ENCODE assay signal across 21 cellular contexts in the genomic region with DNA sequence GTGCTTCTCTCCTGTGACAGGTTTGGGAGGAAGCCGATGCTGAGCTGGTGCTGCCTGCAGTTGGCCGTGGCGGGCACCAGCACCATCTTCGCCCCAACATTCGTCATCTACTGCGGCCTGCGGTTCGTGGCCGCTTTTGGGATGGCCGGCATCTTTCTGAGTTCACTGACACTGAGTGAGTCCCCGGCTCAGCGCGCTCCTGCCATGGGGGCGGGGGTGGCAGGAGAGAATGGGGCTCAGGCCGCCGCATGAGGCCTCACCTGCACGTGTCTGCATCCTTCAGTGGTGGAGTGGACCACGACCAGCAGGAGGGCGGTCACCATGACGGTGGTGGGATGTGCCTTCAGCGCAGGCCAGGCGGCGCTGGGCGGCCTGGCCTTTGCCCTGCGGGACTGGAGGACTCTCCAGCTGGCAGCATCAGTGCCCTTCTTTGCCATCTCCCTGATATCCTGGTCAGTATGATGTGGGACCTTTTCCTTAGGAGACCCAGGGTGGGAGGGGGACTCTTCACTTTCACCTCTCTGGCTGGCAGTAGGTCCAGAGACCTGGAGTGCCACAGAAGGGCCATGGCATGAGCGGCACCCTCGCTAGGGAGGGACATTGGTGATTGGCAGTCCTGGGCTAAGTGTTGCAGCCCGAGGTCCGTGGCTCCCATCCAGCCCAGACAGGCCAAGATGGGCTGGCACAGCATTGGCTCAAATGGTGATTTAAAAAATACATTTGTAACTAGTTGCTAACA. TPM values are rescaled to one million over a fixed set of nuclear protein-coding genes. Genes with fewer than 3 reads are reported as not detected.
A peak's percentile ranks its signal among the peaks of the same experiment; 100 is the strongest.
DNase-seq lines count a peak whose midpoint lies in the region; ATAC-seq, FAIRE-seq and TF ChIP-seq lines count a peak whose summit lies in the region.
"Had no signal": no experiment of that assay in that cellular context is flagged by ENCODE, and none has a peak within 500 bp of the region (broad histone marks: within the 10 kb centered on the region; RNA-seq: fewer than 3 reads in every experiment).

No MANE protein-coding gene starts in this region.

- H3K56ac ChIP-seq in H9 (ENCODE audit: insufficient read length, low read depth, low read length): no peak overlapping the region
- H3K56ac ChIP-seq in H1 (replicated peaks; ENCODE audit: insufficient read length, low read depth, low read length): no peak overlapping the region

- TF ChIP-seq RAD21 in H1 (IDR thresholded peaks at IDR 0.05 in 1 of 2, conservative IDR thresholded peaks at IDR 0.05 in 1 of 2; ENCODE audit: low read depth in 2 of 2, low read length in 2 of 2): no peak

- no peak overlapping the region for H3K18ac ChIP-seq in H9 (ENCODE audit: insufficient read length, low read depth, low read length)
- H3K18ac ChIP-seq in H1 (ENCODE audit: extremely low read depth, low read length): no peak overlapping the region

- no peak for TF ChIP-seq CTCF in H9 (conservative IDR thresholded peaks at IDR 0.05)
- TF ChIP-seq CTCF in H1 (IDR thresholded peaks at IDR 0.05; ENCODE audit: control extremely low read depth in 1 of 3, insufficient read depth in 1 of 3, low read depth in 1 of 3, low read length in 3 of 3): no peak
- TF ChIP-seq CTCF in lower lobe of right lung (IDR thresholded peaks at IDR 0.05): no peak
- no peak for TF ChIP-seq CTCF in spleen (IDR thresholded peaks at IDR 0.05 in 8 of 11, conservative IDR thresholded peaks at IDR 0.05 in 3 of 11)

- H3K79me2 ChIP-seq in H9 (ENCODE audit: insufficient read depth, low read length) (no peaks in the 10 kb centered on the region), H1 (ENCODE audit: control insufficient read depth in 1 of 2, insufficient read depth in 2 of 2, low read length in 2 of 2) (no peaks in the 10 kb centered on the region)

- no peaks in the 10 kb centered on the region for H3K36me3 ChIP-seq in H1 (ENCODE audit: control insufficient read depth in 2 of 4, insufficient read depth in 4 of 4, low read length in 3 of 4)
- no peaks in the 10 kb centered on the region for H3K36me3 ChIP-seq in lower lobe of right lung
- H3K36me3 ChIP-seq in spleen: no peaks in the 10 kb centered on the region
- H3K36me3 ChIP-seq: BLaER1 had no signal

- no CpG with 5 or more reads among the region's 29 CpGs for WGBS in H9 (ENCODE audit: extremely low coverage, insufficient read length, low lambda C conversion rate)
- 92% methylated on average over 27 of the region's 29 CpGs; no CpG with 5 or more reads in 1 of the 2 experiments for WGBS in H1 (ENCODE audit: extremely low coverage in 1 of 2, insufficient coverage in 1 of 2, insufficient read length in 1 of 2, insufficient replicate concordance in 2 of 2, low coverage in 1 of 2, low lambda C conversion rate in 2 of 2, missing lambda C conversion rate in 1 of 2), 2 experiments
- WGBS in spleen, 5 donors: 91 to 97% (median 93%) methylated on average over 12 to 29 of the region's 29 CpGs

- peaks cover 6% of the 10 kb centered on the region for H3K27me3 Mint-ChIP-seq in H9 (ENCODE audit: low read depth)

- H3K4ac ChIP-seq in H9 (ENCODE audit: low read depth, low read length) (no peak overlapping the region), H1 (replicated peaks; ENCODE audit: insufficient read length, low read depth, low read length) (no peak overlapping the region)

- H3K23me2 ChIP-seq in H9 (ENCODE audit: insufficient read length, low read depth, low read length, poor library complexity, severe bottlenecking) (peaks cover 5% of the 10 kb centered on the region), H1 (ENCODE audit: low read depth, low read length) (peaks cover 5% of the 10 kb centered on the region; the same call in 1 of the 2 replicates)

- no peak overlapping the region for H3K4me3 ChIP-seq in H1 (ENCODE audit: extremely low read depth in 1 of 4, insufficient read depth in 2 of 4, low read depth in 3 of 4, low read length in 4 of 4)
- H3K4me3 ChIP-seq in lower lobe of right lung: no peak overlapping the region
- H3K4me3 ChIP-seq in spleen: no peak overlapping the region
- H3K4me3 ChIP-seq: BLaER1 had no signal

- no peak overlapping the region for H3T11ph ChIP-seq in H9 (ENCODE audit: low read length)

- H2BK120ac ChIP-seq in H9 (ENCODE audit: low read depth, low read length, poor library complexity, severe bottlenecking): no peak overlapping the region
- H2BK120ac ChIP-seq in H1 (replicated peaks; ENCODE audit: low read depth, low read length): no peak overlapping the region

- H4K20me1 ChIP-seq in H9 (ENCODE audit: control insufficient read depth, insufficient read depth, insufficient read length) (no peaks in the 10 kb centered on the region), H1 (replicated peaks in 1 of 2; ENCODE audit: control insufficient read depth in 1 of 2, insufficient read depth in 2 of 2, low read length in 2 of 2) (peaks cover 0 to 4% of the 10 kb centered on the region in 2 experiments)
- H4K20me1 ChIP-seq: BLaER1 had no signal

- H3K27me3 ChIP-seq in H9 (ENCODE audit: insufficient read depth, low read length) (no peaks in the 10 kb centered on the region), H1 (replicated peaks in 1 of 4; ENCODE audit: control insufficient read depth in 3 of 4, extremely low read depth in 1 of 4, insufficient read depth in 3 of 4, low read length in 3 of 4) (no peaks in the 10 kb centered on the region; a peak in 3 of 7 replicates), lower lobe of right lung (ENCODE audit: low read depth) (peaks cover 4% of the 10 kb centered on the region), spleen (replicated peaks in 1 of 7) (peaks cover 0 to 3% (median 0%) of the 10 kb centered on the region in 7 donors)
- H3K27me3 ChIP-seq: BLaER1 had no signal

- H3K4me2 ChIP-seq in H9 (ENCODE audit: insufficient read depth, insufficient read length, low read length): no peak overlapping the region
- no peak overlapping the region for H3K4me2 ChIP-seq in H1 (ENCODE audit: insufficient read depth in 1 of 2, low read depth in 2 of 2, low read length in 2 of 2)
- H3K4me2 ChIP-seq: BLaER1 had no signal

- intact Hi-C loops in lower lobe of right lung (cut with DNase I) (no loop called here), spleen (cut with DNase I; ENCODE audit: low total_unique reads) (loop anchor here (10.0 kb wide), 1 partner anchor 53 kb away; no protein-coding TSS in a partner anchor)

- no peak overlapping the region for H3K9ac ChIP-seq in H9 (ENCODE audit: extremely low read depth, insufficient read length, low read length)
- H3K9ac ChIP-seq in H1 (replicated peaks in 1 of 4; ENCODE audit: extremely low read depth in 1 of 4, low read depth in 3 of 4, low read length in 3 of 4): no peak overlapping the region
- H3K9ac ChIP-seq: BLaER1 had no signal

- H3K36me3 Mint-ChIP-seq in H9 (ENCODE audit: insufficient read depth in 1 of 3, low read depth in 3 of 3): no peaks in the 10 kb centered on the region; a peak in 1 of 7 replicates
- H3K36me3 Mint-ChIP-seq: CD14-positive monocyte; CD8-positive, alpha-beta T cell had no signal

- TF ChIP-seq EP300 in H1 (IDR thresholded peaks at IDR 0.05; ENCODE audit: borderline replicate concordance in 1 of 2, low read depth in 2 of 2, low read length in 2 of 2): no peak

- H3K9me3 Mint-ChIP-seq in H9: no peaks in the 10 kb centered on the region
- H3K9me3 Mint-ChIP-seq: CD8-positive, alpha-beta T cell had no signal

- no peak overlapping the region for H3K4me3 Mint-ChIP-seq in H9
- H3K4me3 Mint-ChIP-seq: CD14-positive monocyte; CD8-positive, alpha-beta T cell had no signal

- TF ChIP-seq POLR2A in H1 (IDR thresholded peaks at IDR 0.05; ENCODE audit: control extremely low read depth in 1 of 2, low read depth in 2 of 2, low read length in 2 of 2) (no peak), spleen (IDR thresholded peaks at IDR 0.05) (no peak)

- no peak for FAIRE-seq in H1 (lab: Jason Lieb, UNC)
- FAIRE-seq: GM19239 had no signal

- peak overlapping the region in 2 of 3 experiments; percentile 44 to 67; a peak in 2 of 7 replicates for H3K27ac Mint-ChIP-seq in H9
- H3K27ac Mint-ChIP-seq: CD14-positive monocyte; CD8-positive, alpha-beta T cell had no signal

- no peak overlapping the region for H2AFZ ChIP-seq in H9 (ENCODE audit: low read length)
- no peak overlapping the region for H2AFZ ChIP-seq in H1 (ENCODE audit: low read length)

- H2BK5ac ChIP-seq in H9 (ENCODE audit: insufficient read length, low read length): no peak overlapping the region
- H2BK5ac ChIP-seq in H1 (ENCODE audit: low read depth, low read length): no peak overlapping the region

- no peaks in the 10 kb centered on the region for H3K9me3 ChIP-seq in H9 (ENCODE audit: control insufficient read depth, low read depth, low read length)
- no peaks in the 10 kb centered on the region for H3K9me3 ChIP-seq in H1 (ENCODE audit: insufficient read depth in 2 of 2, low read depth in 1 of 2, low read length in 1 of 2)
- H3K9me3 ChIP-seq in lower lobe of right lung: no peaks in the 10 kb centered on the region
- H3K9me3 ChIP-seq in spleen: no peaks in the 10 kb centered on the region
- H3K9me3 ChIP-seq: BLaER1 had no signal

- CTCF ChIA-PET in H1 (lab: Charles Lee; ENCODE audit: partially characterized antibody): interaction anchor here (0.6 to 8.7 kb wide), 2 partner anchors 89 to 713 kb away, joined by 3 to 75 read pairs; no protein-coding TSS in a partner anchor

- H2BK20ac ChIP-seq in H9 (ENCODE audit: low read depth, low read length, poor library complexity, severe bottlenecking) (no peak overlapping the region), H1 (ENCODE audit: low read length) (no peak overlapping the region)

- H4K5ac ChIP-seq in H9 (ENCODE audit: insufficient read length, low read depth, low read length): no peak overlapping the region
- H4K5ac ChIP-seq in H1 (ENCODE audit: insufficient read length, low read depth, low read length): no peak overlapping the region

- DNase-seq in H9: no peak
- DNase-seq in H1 (ENCODE audit: low read depth in 1 of 2, low spot score in 2 of 2): no peak
- peak; percentile 22 for DNase-seq in lower lobe of right lung
- DNase-seq in spleen: peak; percentile 60
- no peak for DNase-seq in RPMI8226
- DNase-seq in NCI-H2171 (lab: John Stamatoyannopoulos, UW): no peak
- no peak for DNase-seq in NOMO-1 treated with DMSO at 0.1 percent for 48 hours (lab: John Stamatoyannopoulos, UW; ENCODE audit: unreplicated experiment)
- DNase-seq: 8988T; Calu3; CD8-positive, alpha-beta T cell; DMS79 treated with DMSO at 0.1 percent for 48 hours; GF-D8; HCEC 1CT had no signal

- POLR2A ChIA-PET in H1 (lab: Charles Lee; ENCODE audit: partially characterized antibody): interaction anchor here (1.2 kb wide), 1 partner anchor 67 kb away, joined by 3 read pairs; no protein-coding TSS in a partner anchor

- peaks cover 7% of the 10 kb centered on the region; the same call in 1 of the 2 replicates for H3K4me1 ChIP-seq in H9 (ENCODE audit: insufficient read depth, low read length)
- peaks cover 0 to 47% (median 31%) of the 10 kb centered on the region in 4 experiments; a peak in 6 of 7 replicates for H3K4me1 ChIP-seq in H1 (replicated peaks in 1 of 4; ENCODE audit: control insufficient read depth in 3 of 4, insufficient read depth in 4 of 4, low read length in 3 of 4)
- no peaks in the 10 kb centered on the region for H3K4me1 ChIP-seq in lower lobe of right lung
- H3K4me1 ChIP-seq in spleen: peaks cover 0 to 18% (median 10%) of the 10 kb centered on the region in 6 donors

- H3K14ac ChIP-seq in H9 (ENCODE audit: insufficient read depth, low read length): no peak overlapping the region; the same call in 1 of the 2 replicates
- H3K14ac ChIP-seq in H1 (ENCODE audit: insufficient read length): no peak overlapping the region

- no peak overlapping the region for H4K91ac ChIP-seq in H9 (ENCODE audit: insufficient read length, low read depth, low read length)
- H4K91ac ChIP-seq in H1 (replicated peaks; ENCODE audit: insufficient read length, low read length): peak overlapping the region; percentile 29

- no peak overlapping the region for H2BK15ac ChIP-seq in H9 (ENCODE audit: low read depth, low read length)
- H2BK15ac ChIP-seq in H1 (ENCODE audit: low read length): peak overlapping the region; percentile 61; the same call in 1 of the 2 replicates

- H3K79me1 ChIP-seq in H9 (ENCODE audit: insufficient read depth, low read depth, low read length, poor library complexity, severe bottlenecking): no peaks in the 10 kb centered on the region
- no peaks in the 10 kb centered on the region for H3K79me1 ChIP-seq in H1 (ENCODE audit: low read depth, low read length)

- H3K27ac ChIP-seq in H9 (ENCODE audit: insufficient read length, low read depth, low read length) (no peak overlapping the region), H1 (ENCODE audit: low read depth, low read length) (no peak overlapping the region), lower lobe of right lung (no peak overlapping the region), spleen (no peak overlapping the region)
- H3K27ac ChIP-seq: BLaER1, HL-60 had no signal

- ATAC-seq in lower lobe of right lung: no peak
- ATAC-seq: CD8-positive, alpha-beta T cell had no signal

- H3K4me1 Mint-ChIP-seq in H9: peaks cover 50 to 54% of the 10 kb centered on the region in 2 experiments
- H3K4me1 Mint-ChIP-seq: CD14-positive monocyte had no signal

- H2AK5ac ChIP-seq in H9 (ENCODE audit: insufficient read length, low read length): no peak overlapping the region
- no peak overlapping the region for H2AK5ac ChIP-seq in H1 (ENCODE audit: low read depth, low read length)

- H4K8ac ChIP-seq in H9 (replicated peaks; ENCODE audit: insufficient read length, low read depth, low read length) (no peak overlapping the region), H1 (ENCODE audit: extremely low read depth, insufficient read depth, low read length) (no peak overlapping the region)

- H3K23ac ChIP-seq in H9 (ENCODE audit: insufficient read length, low read depth, low read length) (no peak overlapping the region), H1 (ENCODE audit: insufficient read length) (no peak overlapping the region)

- H2BK12ac ChIP-seq in H9 (ENCODE audit: insufficient read length, low read depth, low read length) (no peak overlapping the region), H1 (ENCODE audit: low read depth, low read length) (peak overlapping the region; percentile 39; the same call in 1 of the 2 replicates)

RNA-seq across cellular contexts. Expression of a gene that starts 6.4 kb away (rescaled TPM):
- total RNA-seq in H9 (2021) (not detected in 2 replicates), lower lobe of right lung (not detected), spleen (1 to 10 TPM in 1 of 7 donors, under 1 TPM in 4, not detected in 2; 0.27 to 1.5 (median 0.72) TPM)
- total RNA-seq in H1 (2021; fragmentation: NEBNext Ultra II Directional; extraction: Animal tissue kit (Norgen Biotek cat#: 25700)): not detected in 2 replicates
- polyA plus RNA-seq in H1 (2011; rRNA removed) (0.05 TPM in 1 of 2 replicates, not detected in the other), spleen (under 1 TPM; 0.04 to 0.17 (median 0.16) TPM)
- polyA plus RNA-seq in H1 (2011; cell fraction: cytosol; rRNA removed): not detected
- not detected for polyA plus RNA-seq in H1 (2011; cell fraction: nucleus; rRNA removed)
- not detected in 4 replicates for polyA plus RNA-seq in H1 (2012, experiment 1 of 2)
- polyA plus RNA-seq in H1 (2012, experiment 2 of 2): not detected
- polyA plus RNA-seq in H1 (2013, experiment 1 of 2): 0.04 TPM
- not detected for polyA plus RNA-seq in H1 (2013, experiment 2 of 2)
- polyA minus RNA-seq in H1 (2011; rRNA and poly(A)+ RNA removed): not detected in 2 replicates
- polyA minus RNA-seq in H1 (2011; cell fraction: cytosol; rRNA and poly(A)+ RNA removed): not detected
- not detected for polyA minus RNA-seq in H1 (2011; cell fraction: nucleus; rRNA and poly(A)+ RNA removed)
- total RNA-seq: A673; Calu3; CD8-positive, alpha-beta T cell; H4; HT1080 had no signal
- polyA plus RNA-seq: AG04450, CD14-positive monocyte had no signal

RNA-seq across cellular contexts. Expression of a gene that starts 28.9 kb away (rescaled TPM):
- not detected in 2 replicates for total RNA-seq in H9 (2021)
- total RNA-seq in H1 (2021; fragmentation: NEBNext Ultra II Directional; extraction: Animal tissue kit (Norgen Biotek cat#: 25700)): not detected in 2 replicates
- not detected in 2 replicates for polyA plus RNA-seq in H1 (2011; rRNA removed)
- not detected for polyA plus RNA-seq in H1 (2011; cell fraction: cytosol; rRNA removed)
- polyA plus RNA-seq in H1 (2011; cell fraction: nucleus; rRNA removed): not detected
- not detected in 4 replicates for polyA plus RNA-seq in H1 (2012, experiment 1 of 2)
- polyA plus RNA-seq in H1 (2012, experiment 2 of 2): not detected
- not detected for polyA plus RNA-seq in H1 (2013, experiment 1 of 2)
- not detected for polyA plus RNA-seq in H1 (2013, experiment 2 of 2)
- polyA minus RNA-seq in H1 (2011; rRNA and poly(A)+ RNA removed): not detected in 2 replicates
- polyA minus RNA-seq in H1 (2011; cell fraction: cytosol; rRNA and poly(A)+ RNA removed): not detected
- polyA minus RNA-seq in H1 (2011; cell fraction: nucleus; rRNA and poly(A)+ RNA removed): not detected
- not detected for total RNA-seq in lower lobe of right lung
- not detected for total RNA-seq in spleen
- not detected for polyA plus RNA-seq in spleen
- total RNA-seq: A673; Calu3; CD8-positive, alpha-beta T cell; H4; HT1080 had no signal
- polyA plus RNA-seq: AG04450, CD14-positive monocyte had no signal

Comparison
In these comparisons a context has a peak if more than half of its experiments do, and no peak if none do; other contexts are left out.
1. DNase-seq: peak in lower lobe of right lung (single experiment) and spleen (single experiment); none in H9 (single experiment), H1 (0 of 2), RPMI8226 (single experiment), NCI-H2171 (single experiment) and NOMO-1 treated with DMSO at 0.1 percent for 48 hours (single experiment).